8 cellular contexts compared by ENCODE assay signal in genomic region chr2:196168181-196168580, GRCh38. TPM values are rescaled to one million over a fixed set of nuclear protein-coding genes. Genes with fewer than 3 reads are reported as not detected.
DNase-seq lines count a peak whose midpoint lies in the region; ATAC-seq and TF ChIP-seq lines count a peak whose summit lies in the region.

No MANE protein-coding gene starts in this region.

- H3K27ac ChIP-seq in PC-9 = peak overlapping the region; percentile 75

- TF ChIP-seq CTCF in PC-9 (conservative IDR thresholded peaks at IDR 0.05) (no peak), epithelial cell of esophagus (IDR thresholded peaks at IDR 0.05; ENCODE audit: insufficient read depth, low read depth, low read length, missing control alignments) (no peak)

- peaks cover 30% of the 10 kb centered on the region for H3K4me1 Mint-ChIP-seq in T-helper 1 cell treated with Interleukin-12 subunit alpha and Interleukin-12 subunit beta and Interleukin-4 antibody, amounts not matched to agents 30 μg/mL and 1 μg/mL, for 36 hours (ENCODE audit: low read depth)
- peaks cover 32% of the 10 kb centered on the region for H3K4me1 Mint-ChIP-seq in stimulated activated effector memory CD8-positive, alpha-beta T cell treated with anti-CD3 and anti-CD28 coated beads, Interleukin-12 subunit alpha, Interleukin-12 subunit beta, amount 100 ng/mL, for 72 hours

- H3K4me3 Mint-ChIP-seq in T-helper 1 cell treated with Interleukin-12 subunit alpha and Interleukin-12 subunit beta and Interleukin-4 antibody, amounts not matched to agents 30 μg/mL and 1 μg/mL, for 36 hours = peak overlapping the region; percentile 99
- H3K4me3 Mint-ChIP-seq in stimulated activated effector memory CD8-positive, alpha-beta T cell treated with anti-CD3 and anti-CD28 coated beads, Interleukin-12 subunit alpha, Interleukin-12 subunit beta, amount 100 ng/mL, for 72 hours = peak overlapping the region; percentile 94

- H3K4me3 ChIP-seq in PC-9 (peak overlapping the region; percentile 95; the same call in 1 of the 2 replicates), epithelial cell of esophagus (ENCODE audit: low read length) (peak overlapping the region; percentile 17)

- H3K9me3 ChIP-seq in PC-9 (ENCODE audit: insufficient read depth, low read depth) = no peaks in the 10 kb centered on the region

- no peaks in the 10 kb centered on the region for H4K20me1 ChIP-seq in PC-9 (ENCODE audit: insufficient read depth)

- H3K36me3 ChIP-seq in PC-9 (ENCODE audit: low read depth) = no peaks in the 10 kb centered on the region

- H2AFZ ChIP-seq in PC-9 = no peak overlapping the region

- peaks cover 65% of the 10 kb centered on the region for H3K36me3 Mint-ChIP-seq in T-helper 1 cell treated with Interleukin-12 subunit alpha and Interleukin-12 subunit beta and Interleukin-4 antibody, amounts not matched to agents 30 μg/mL and 1 μg/mL, for 36 hours (ENCODE audit: low read depth)
- peaks cover 85% of the 10 kb centered on the region for H3K36me3 Mint-ChIP-seq in stimulated activated effector memory CD8-positive, alpha-beta T cell treated with anti-CD3 and anti-CD28 coated beads, Interleukin-12 subunit alpha, Interleukin-12 subunit beta, amount 100 ng/mL, for 72 hours

- DNase-seq in T-helper 1 cell (no peak), PC-9 (peak; percentile 29 to 67), epithelial cell of esophagus (ENCODE audit: low read depth) (peak; percentile 80), C1 segment of cervical spinal cord (lab: John Stamatoyannopoulos, UW) (no peak), NCI-H2171 treated with DMSO at 0.1 percent for 48 hours (lab: John Stamatoyannopoulos, UW) (no peak)
- DNase-seq in stimulated activated effector memory CD8-positive, alpha-beta T cell treated with anti-CD3 and anti-CD28 coated beads, Interleukin-12 subunit alpha, Interleukin-12 subunit beta, amount 100 ng/mL, for 72 hours (ENCODE audit: low spot score in 2 of 2) = no peak

- peaks cover 66% of the 10 kb centered on the region for H3K79me2 ChIP-seq in PC-9 (ENCODE audit: low read depth)

- CTCF ChIA-PET in PC-9 (lab: Charles Lee) = interaction anchor here (0.6 kb wide), 1 partner anchor 72 kb away, joined by 6 read pairs; no protein-coding TSS in a partner anchor

- POLR2A ChIA-PET in PC-9 (lab: Charles Lee; ENCODE audit: unreplicated experiment) = interaction anchor here (0.6 kb wide), 1 partner anchor 108 kb away, joined by 10 read pairs; no protein-coding TSS in a partner anchor

- no peaks in the 10 kb centered on the region for H3K27me3 ChIP-seq in PC-9 (ENCODE audit: insufficient read depth, low read depth)

- peaks cover 30% of the 10 kb centered on the region for H3K4me1 ChIP-seq in PC-9 (replicated peaks; ENCODE audit: insufficient read depth)

- no peaks in the 10 kb centered on the region for H3K9me2 ChIP-seq in PC-9 (ENCODE audit: insufficient read depth)

- ATAC-seq in stimulated activated effector memory CD8-positive, alpha-beta T cell treated with anti-CD3 and anti-CD28 coated beads, Interleukin-12 subunit alpha, Interleukin-12 subunit beta, amount 100 ng/mL, for 72 hours = no peak
- ATAC-seq in GM19035 (IDR thresholded peaks at IDR 0.05; ENCODE audit: unreplicated experiment) = no peak

- intact Hi-C loops in PC-9 (cut with micrococcal nuclease; ENCODE audit: unreplicated experiment) = no loop called here

- no TSS peak for BruUV-seq in PC-9 (replicated peaks; lab: Mats Ljungman, UMichigan)

- no peaks in the 10 kb centered on the region for H3K9me3 Mint-ChIP-seq in T-helper 1 cell treated with Interleukin-12 subunit alpha and Interleukin-12 subunit beta and Interleukin-4 antibody, amounts not matched to agents 30 μg/mL and 1 μg/mL, for 36 hours
- no peaks in the 10 kb centered on the region for H3K9me3 Mint-ChIP-seq in stimulated activated effector memory CD8-positive, alpha-beta T cell treated with anti-CD3 and anti-CD28 coated beads, Interleukin-12 subunit alpha, Interleukin-12 subunit beta, amount 100 ng/mL, for 72 hours

- no peaks in the 10 kb centered on the region for H3K27me3 Mint-ChIP-seq in T-helper 1 cell treated with Interleukin-12 subunit alpha and Interleukin-12 subunit beta and Interleukin-4 antibody, amounts not matched to agents 30 μg/mL and 1 μg/mL, for 36 hours (ENCODE audit: low read depth)

- peak overlapping the region; percentile 73 for H3K4me2 ChIP-seq in PC-9

- H3K27ac Mint-ChIP-seq in T-helper 1 cell treated with Interleukin-12 subunit alpha and Interleukin-12 subunit beta and Interleukin-4 antibody, amounts not matched to agents 30 μg/mL and 1 μg/mL, for 36 hours = peak overlapping the region; percentile 89
- H3K27ac Mint-ChIP-seq in stimulated activated effector memory CD8-positive, alpha-beta T cell treated with anti-CD3 and anti-CD28 coated beads, Interleukin-12 subunit alpha, Interleukin-12 subunit beta, amount 100 ng/mL, for 72 hours = peak overlapping the region; percentile 98

- H3F3A ChIP-seq in PC-9 (ENCODE audit: insufficient read depth, low read depth) = no peaks in the 10 kb centered on the region

RNA-seq across cellular contexts. Expression of gene STK17B, which starts 3.2 kb away (rescaled TPM):
- 10.8 and 14.9 TPM in 2 replicates for total RNA-seq in PC-9 (2021)

Comparison
In these comparisons a context has a peak if more than half of its experiments do, and no peak if none do; other contexts are left out.
1. DNase-seq: peak in PC-9 (2 of 2) and epithelial cell of esophagus (single experiment); none in T-helper 1 cell (0 of 5), stimulated activated effector memory CD8-positive, alpha-beta T cell treated with anti-CD3 and anti-CD28 coated beads, Interleukin-12 subunit alpha, Interleukin-12 subunit beta, amount 100 ng/mL, for 72 hours (0 of 2), C1 segment of cervical spinal cord (0 of 14) and NCI-H2171 treated with DMSO at 0.1 percent for 48 hours (single experiment).